In the genomic region with DNA sequence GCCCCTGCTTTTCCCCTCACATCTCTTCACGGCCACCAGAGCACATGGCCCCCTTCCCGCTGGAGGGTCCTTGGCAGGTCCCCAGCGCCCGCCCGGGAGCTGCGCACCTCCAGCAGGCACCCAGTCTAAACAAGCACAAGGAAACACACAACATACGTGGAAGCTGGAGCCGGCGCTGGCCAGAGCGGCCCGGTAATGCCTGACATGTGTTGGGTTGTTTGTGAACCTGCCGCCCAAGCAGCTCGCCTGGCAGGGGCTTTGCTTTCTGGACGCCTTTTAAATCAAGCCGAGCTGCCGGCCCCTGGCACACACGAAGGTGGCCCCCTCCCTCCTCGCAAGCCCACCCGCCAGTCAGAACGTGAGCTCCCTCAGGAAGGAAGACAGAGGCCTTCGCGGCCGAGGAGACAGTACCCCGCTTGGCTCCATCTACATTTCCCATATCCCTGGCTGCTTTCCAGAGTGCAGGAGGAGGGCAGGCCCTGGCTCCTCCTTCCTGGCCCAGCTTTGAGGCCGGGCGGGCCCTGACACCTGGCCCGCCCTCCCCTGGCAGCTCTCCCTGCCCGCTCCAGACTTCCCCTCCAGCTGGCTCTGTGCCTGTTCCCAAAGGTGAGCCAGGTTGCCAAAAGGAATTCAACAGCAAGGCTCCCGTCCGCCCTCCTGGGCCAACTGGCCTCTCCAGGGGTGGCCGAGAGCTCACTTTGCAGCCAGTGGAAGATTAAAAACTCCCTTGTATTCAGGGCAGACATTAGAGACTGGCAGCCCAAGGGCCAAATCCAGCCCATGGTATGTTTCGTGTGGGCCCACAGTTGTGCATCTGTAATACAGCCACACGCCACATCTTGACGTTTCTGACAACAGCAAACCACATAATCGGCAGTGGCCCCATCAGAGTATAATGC, we compare ENCODE assay signal across 1 cellular context.
TF ChIP-seq lines count a peak whose summit lies in the region.

No MANE protein-coding gene starts in this region.

TF ChIP-seq in HepG2, 621 proteins besides CTCF, POLR2A, EP300 and RAD21 (continued from another document):
- TF ChIP-seq, protein P1, sequence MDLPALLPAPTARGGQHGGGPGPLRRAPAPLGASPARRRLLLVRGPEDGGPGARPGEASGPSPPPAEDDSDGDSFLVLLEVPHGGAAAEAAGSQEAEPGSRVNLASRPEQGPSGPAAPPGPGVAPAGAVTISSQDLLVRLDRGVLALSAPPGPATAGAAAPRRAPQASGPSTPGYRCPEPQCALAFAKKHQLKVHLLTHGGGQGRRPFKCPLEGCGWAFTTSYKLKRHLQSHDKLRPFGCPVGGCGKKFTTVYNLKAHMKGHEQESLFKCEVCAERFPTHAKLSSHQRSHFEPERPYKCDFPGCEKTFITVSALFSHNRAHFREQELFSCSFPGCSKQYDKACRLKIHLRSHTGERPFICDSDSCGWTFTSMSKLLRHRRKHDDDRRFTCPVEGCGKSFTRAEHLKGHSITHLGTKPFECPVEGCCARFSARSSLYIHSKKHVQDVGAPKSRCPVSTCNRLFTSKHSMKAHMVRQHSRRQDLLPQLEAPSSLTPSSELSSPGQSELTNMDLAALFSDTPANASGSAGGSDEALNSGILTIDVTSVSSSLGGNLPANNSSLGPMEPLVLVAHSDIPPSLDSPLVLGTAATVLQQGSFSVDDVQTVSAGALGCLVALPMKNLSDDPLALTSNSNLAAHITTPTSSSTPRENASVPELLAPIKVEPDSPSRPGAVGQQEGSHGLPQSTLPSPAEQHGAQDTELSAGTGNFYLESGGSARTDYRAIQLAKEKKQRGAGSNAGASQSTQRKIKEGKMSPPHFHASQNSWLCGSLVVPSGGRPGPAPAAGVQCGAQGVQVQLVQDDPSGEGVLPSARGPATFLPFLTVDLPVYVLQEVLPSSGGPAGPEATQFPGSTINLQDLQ (CRISPR knock-in tag; IDR thresholded peaks at IDR 0.05): no peak
- TF ChIP-seq BORCS8-MEF2B (CRISPR knock-in tag; IDR thresholded peaks at IDR 0.05) (no peak), AGO2 (optimal IDR thresholded peaks at IDR 0.05; ENCODE audit: low read depth, low read length) (peak; percentile 81), POLR2G (IDR thresholded peaks at IDR 0.05; ENCODE audit: low read depth, low read length) (peak; percentile 33; the same call in 1 of the 2 replicates), ZNF510 (CRISPR knock-in tag; IDR thresholded peaks at IDR 0.05; ENCODE audit: low read depth) (no peak), MAFG (CRISPR knock-in tag; IDR thresholded peaks at IDR 0.05) (no peak), ZFX (CRISPR knock-in tag; IDR thresholded peaks at IDR 0.05; ENCODE audit: low read depth) (peak; percentile 66), KMT2B (CRISPR knock-in tag; IDR thresholded peaks at IDR 0.05) (no peak), KDM1A (CRISPR knock-in tag; IDR thresholded peaks at IDR 0.05) (no peak), ZNF331 (CRISPR knock-in tag; IDR thresholded peaks at IDR 0.05) (no peak), STAG1 (CRISPR knock-in tag; IDR thresholded peaks at IDR 0.05) (peak; percentile 33; the same call in 1 of the 2 replicates), TBX2 (CRISPR knock-in tag; IDR thresholded peaks at IDR 0.05; ENCODE audit: borderline replicate concordance) (peak; percentile 31; the same call in 1 of the 2 replicates)
- TF ChIP-seq, protein P2, sequence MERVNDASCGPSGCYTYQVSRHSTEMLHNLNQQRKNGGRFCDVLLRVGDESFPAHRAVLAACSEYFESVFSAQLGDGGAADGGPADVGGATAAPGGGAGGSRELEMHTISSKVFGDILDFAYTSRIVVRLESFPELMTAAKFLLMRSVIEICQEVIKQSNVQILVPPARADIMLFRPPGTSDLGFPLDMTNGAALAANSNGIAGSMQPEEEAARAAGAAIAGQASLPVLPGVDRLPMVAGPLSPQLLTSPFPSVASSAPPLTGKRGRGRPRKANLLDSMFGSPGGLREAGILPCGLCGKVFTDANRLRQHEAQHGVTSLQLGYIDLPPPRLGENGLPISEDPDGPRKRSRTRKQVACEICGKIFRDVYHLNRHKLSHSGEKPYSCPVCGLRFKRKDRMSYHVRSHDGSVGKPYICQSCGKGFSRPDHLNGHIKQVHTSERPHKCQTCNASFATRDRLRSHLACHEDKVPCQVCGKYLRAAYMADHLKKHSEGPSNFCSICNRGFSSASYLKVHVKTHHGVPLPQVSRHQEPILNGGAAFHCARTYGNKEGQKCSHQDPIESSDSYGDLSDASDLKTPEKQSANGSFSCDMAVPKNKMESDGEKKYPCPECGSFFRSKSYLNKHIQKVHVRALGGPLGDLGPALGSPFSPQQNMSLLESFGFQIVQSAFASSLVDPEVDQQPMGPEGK (CRISPR knock-in tag; IDR thresholded peaks at IDR 0.05): peak; percentile 48; the same call in 1 of the 2 replicates
- TF ChIP-seq, protein P3, sequence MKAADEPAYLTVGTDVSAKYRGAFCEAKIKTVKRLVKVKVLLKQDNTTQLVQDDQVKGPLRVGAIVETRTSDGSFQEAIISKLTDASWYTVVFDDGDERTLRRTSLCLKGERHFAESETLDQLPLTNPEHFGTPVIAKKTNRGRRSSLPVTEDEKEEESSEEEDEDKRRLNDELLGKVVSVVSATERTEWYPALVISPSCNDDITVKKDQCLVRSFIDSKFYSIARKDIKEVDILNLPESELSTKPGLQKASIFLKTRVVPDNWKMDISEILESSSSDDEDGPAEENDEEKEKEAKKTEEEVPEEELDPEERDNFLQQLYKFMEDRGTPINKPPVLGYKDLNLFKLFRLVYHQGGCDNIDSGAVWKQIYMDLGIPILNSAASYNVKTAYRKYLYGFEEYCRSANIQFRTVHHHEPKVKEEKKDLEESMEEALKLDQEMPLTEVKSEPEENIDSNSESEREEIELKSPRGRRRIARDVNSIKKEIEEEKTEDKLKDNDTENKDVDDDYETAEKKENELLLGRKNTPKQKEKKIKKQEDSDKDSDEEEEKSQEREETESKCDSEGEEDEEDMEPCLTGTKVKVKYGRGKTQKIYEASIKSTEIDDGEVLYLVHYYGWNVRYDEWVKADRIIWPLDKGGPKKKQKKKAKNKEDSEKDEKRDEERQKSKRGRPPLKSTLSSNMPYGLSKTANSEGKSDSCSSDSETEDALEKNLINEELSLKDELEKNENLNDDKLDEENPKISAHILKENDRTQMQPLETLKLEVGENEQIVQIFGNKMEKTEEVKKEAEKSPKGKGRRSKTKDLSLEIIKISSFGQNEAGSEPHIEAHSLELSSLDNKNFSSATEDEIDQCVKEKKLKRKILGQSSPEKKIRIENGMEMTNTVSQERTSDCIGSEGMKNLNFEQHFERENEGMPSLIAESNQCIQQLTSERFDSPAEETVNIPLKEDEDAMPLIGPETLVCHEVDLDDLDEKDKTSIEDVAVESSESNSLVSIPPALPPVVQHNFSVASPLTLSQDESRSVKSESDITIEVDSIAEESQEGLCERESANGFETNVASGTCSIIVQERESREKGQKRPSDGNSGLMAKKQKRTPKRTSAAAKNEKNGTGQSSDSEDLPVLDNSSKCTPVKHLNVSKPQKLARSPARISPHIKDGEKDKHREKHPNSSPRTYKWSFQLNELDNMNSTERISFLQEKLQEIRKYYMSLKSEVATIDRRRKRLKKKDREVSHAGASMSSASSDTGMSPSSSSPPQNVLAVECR (CRISPR knock-in tag; IDR thresholded peaks at IDR 0.05; ENCODE audit: borderline replicate concordance): no peak; the same call in 1 of the 2 replicates
- TF ChIP-seq, protein P4, sequence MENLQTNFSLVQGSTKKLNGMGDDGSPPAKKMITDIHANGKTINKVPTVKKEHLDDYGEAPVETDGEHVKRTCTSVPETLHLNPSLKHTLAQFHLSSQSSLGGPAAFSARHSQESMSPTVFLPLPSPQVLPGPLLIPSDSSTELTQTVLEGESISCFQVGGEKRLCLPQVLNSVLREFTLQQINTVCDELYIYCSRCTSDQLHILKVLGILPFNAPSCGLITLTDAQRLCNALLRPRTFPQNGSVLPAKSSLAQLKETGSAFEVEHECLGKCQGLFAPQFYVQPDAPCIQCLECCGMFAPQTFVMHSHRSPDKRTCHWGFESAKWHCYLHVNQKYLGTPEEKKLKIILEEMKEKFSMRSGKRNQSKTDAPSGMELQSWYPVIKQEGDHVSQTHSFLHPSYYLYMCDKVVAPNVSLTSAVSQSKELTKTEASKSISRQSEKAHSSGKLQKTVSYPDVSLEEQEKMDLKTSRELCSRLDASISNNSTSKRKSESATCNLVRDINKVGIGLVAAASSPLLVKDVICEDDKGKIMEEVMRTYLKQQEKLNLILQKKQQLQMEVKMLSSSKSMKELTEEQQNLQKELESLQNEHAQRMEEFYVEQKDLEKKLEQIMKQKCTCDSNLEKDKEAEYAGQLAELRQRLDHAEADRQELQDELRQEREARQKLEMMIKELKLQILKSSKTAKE (CRISPR knock-in tag; IDR thresholded peaks at IDR 0.05; ENCODE audit: borderline replicate concordance): no peak
- TF ChIP-seq, protein P5, sequence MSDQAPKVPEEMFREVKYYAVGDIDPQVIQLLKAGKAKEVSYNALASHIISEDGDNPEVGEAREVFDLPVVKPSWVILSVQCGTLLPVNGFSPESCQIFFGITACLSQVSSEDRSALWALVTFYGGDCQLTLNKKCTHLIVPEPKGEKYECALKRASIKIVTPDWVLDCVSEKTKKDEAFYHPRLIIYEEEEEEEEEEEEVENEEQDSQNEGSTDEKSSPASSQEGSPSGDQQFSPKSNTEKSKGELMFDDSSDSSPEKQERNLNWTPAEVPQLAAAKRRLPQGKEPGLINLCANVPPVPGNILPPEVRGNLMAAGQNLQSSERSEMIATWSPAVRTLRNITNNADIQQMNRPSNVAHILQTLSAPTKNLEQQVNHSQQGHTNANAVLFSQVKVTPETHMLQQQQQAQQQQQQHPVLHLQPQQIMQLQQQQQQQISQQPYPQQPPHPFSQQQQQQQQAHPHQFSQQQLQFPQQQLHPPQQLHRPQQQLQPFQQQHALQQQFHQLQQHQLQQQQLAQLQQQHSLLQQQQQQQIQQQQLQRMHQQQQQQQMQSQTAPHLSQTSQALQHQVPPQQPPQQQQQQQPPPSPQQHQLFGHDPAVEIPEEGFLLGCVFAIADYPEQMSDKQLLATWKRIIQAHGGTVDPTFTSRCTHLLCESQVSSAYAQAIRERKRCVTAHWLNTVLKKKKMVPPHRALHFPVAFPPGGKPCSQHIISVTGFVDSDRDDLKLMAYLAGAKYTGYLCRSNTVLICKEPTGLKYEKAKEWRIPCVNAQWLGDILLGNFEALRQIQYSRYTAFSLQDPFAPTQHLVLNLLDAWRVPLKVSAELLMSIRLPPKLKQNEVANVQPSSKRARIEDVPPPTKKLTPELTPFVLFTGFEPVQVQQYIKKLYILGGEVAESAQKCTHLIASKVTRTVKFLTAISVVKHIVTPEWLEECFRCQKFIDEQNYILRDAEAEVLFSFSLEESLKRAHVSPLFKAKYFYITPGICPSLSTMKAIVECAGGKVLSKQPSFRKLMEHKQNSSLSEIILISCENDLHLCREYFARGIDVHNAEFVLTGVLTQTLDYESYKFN (CRISPR knock-in tag; conservative IDR thresholded peaks at IDR 0.05): 0 out of 2 replicates have a peak, but pooled peaks have one; percentile 11
- TF ChIP-seq, protein P6, sequence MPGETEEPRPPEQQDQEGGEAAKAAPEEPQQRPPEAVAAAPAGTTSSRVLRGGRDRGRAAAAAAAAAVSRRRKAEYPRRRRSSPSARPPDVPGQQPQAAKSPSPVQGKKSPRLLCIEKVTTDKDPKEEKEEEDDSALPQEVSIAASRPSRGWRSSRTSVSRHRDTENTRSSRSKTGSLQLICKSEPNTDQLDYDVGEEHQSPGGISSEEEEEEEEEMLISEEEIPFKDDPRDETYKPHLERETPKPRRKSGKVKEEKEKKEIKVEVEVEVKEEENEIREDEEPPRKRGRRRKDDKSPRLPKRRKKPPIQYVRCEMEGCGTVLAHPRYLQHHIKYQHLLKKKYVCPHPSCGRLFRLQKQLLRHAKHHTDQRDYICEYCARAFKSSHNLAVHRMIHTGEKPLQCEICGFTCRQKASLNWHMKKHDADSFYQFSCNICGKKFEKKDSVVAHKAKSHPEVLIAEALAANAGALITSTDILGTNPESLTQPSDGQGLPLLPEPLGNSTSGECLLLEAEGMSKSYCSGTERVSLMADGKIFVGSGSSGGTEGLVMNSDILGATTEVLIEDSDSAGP (CRISPR knock-in tag; IDR thresholded peaks at IDR 0.05; ENCODE audit: borderline replicate concordance): 0 out of 2 replicates have a peak, but pooled peaks have one; percentile 15
